In genomic region chr1:59046730-59047157, GRCh38 we compare ENCODE assay signal across 9 cellular contexts.
DNase-seq lines count a peak whose midpoint lies in the region; ATAC-seq and TF ChIP-seq lines count a peak whose summit lies in the region.
"Had no signal": no experiment of that assay in that cellular context is flagged by ENCODE, and none has a peak within 500 bp of the region (broad histone marks: within the 10 kb centered on the region; RNA-seq: fewer than 3 reads in every experiment).

No MANE protein-coding gene starts in this region.

- TF ChIP-seq CTCF in GM13976 (IDR thresholded peaks at IDR 0.05; ENCODE audit: borderline replicate concordance, control extremely low read depth, extremely low read depth, insufficient read depth, missing control alignments), result peak; percentile 25
- peak; percentile 19 for TF ChIP-seq CTCF in OCI-LY3 (IDR thresholded peaks at IDR 0.05; ENCODE audit: low read depth, low read length)
- peak; percentile 23 for TF ChIP-seq CTCF in chondrocyte (IDR thresholded peaks at IDR 0.05)
- no peak for TF ChIP-seq CTCF in smooth muscle cell (IDR thresholded peaks at IDR 0.05; ENCODE audit: borderline replicate concordance, insufficient read depth, poor library complexity, severe bottlenecking)

- H3K4me3 Mint-ChIP-seq in chondrocyte (ENCODE audit: unreplicated experiment), result no peak overlapping the region

- H3K4me3 ChIP-seq in OCI-LY3 (ENCODE audit: low read length) (peak overlapping the region; percentile 36), smooth muscle cell (no peak overlapping the region)
- H3K4me3 ChIP-seq: thyroid gland had no signal

- no peaks in the 10 kb centered on the region for H3F3A ChIP-seq in smooth muscle cell (ENCODE audit: low read depth)

- WGBS in smooth muscle cell (ENCODE audit: low lambda C conversion rate), result 66% methylated on average over 2 of the region's 2 CpGs

- no peaks in the 10 kb centered on the region for H3K36me3 Mint-ChIP-seq in chondrocyte (ENCODE audit: low read depth)

- peak overlapping the region; percentile 93 for H3K27ac ChIP-seq in OCI-LY3 (ENCODE audit: low read length)
- no peak overlapping the region for H3K27ac ChIP-seq in smooth muscle cell (ENCODE audit: low read depth)

- H3K36me3 ChIP-seq in OCI-LY3 (replicated peaks; ENCODE audit: low read depth, low read length) (peaks cover 8% of the 10 kb centered on the region), smooth muscle cell (ENCODE audit: low read depth) (no peaks in the 10 kb centered on the region)
- H3K36me3 ChIP-seq: thyroid gland had no signal

- H3K9me3 ChIP-seq in OCI-LY3 (ENCODE audit: insufficient read depth, low read length) (no peaks in the 10 kb centered on the region), smooth muscle cell (replicated peaks; ENCODE audit: low read depth) (no peaks in the 10 kb centered on the region)
- H3K9me3 ChIP-seq: thyroid gland had no signal

- no peaks in the 10 kb centered on the region for H3K27me3 Mint-ChIP-seq in chondrocyte (ENCODE audit: low read depth)

- peak; percentile 94 for ATAC-seq in GM21786 (IDR thresholded peaks at IDR 0.05; ENCODE audit: unreplicated experiment)
- ATAC-seq in stimulated activated naive CD8-positive, alpha-beta T cell treated with anti-CD3 and anti-CD28 coated beads, Interleukin-15, Interleukin-2, amounts not matched to agents 100 U/mL and 50 U/mL, for 24 hours, result peak; percentile 82

- H3K27me3 ChIP-seq in OCI-LY3 (ENCODE audit: low read depth, low read length), result no peaks in the 10 kb centered on the region
- no peaks in the 10 kb centered on the region for H3K27me3 ChIP-seq in smooth muscle cell (ENCODE audit: low read depth)
- H3K27me3 ChIP-seq: thyroid gland had no signal

- H3K27ac Mint-ChIP-seq in chondrocyte (ENCODE audit: unreplicated experiment), result no peak overlapping the region

- peaks cover 5% of the 10 kb centered on the region for H3K9me3 Mint-ChIP-seq in chondrocyte (ENCODE audit: low read depth)

- H3K4me1 ChIP-seq in OCI-LY3 (ENCODE audit: low read length) (peaks cover 33% of the 10 kb centered on the region), smooth muscle cell (ENCODE audit: low read depth) (no peaks in the 10 kb centered on the region)

- H3K4me1 Mint-ChIP-seq in chondrocyte (ENCODE audit: low read depth), result peaks cover 15% of the 10 kb centered on the region

- in situ Hi-C loops in GM13976 (cut with MboI; ENCODE audit: low sequenced_read_pairs, unreplicated experiment), result no loop called here

- H4K20me1 ChIP-seq in OCI-LY3 (ENCODE audit: insufficient read depth, low read length) (no peaks in the 10 kb centered on the region), smooth muscle cell (ENCODE audit: low read depth) (no peaks in the 10 kb centered on the region)

- H3K9ac ChIP-seq in OCI-LY3 (ENCODE audit: low read length), result peak overlapping the region; percentile 60
- no peak overlapping the region for H3K9ac ChIP-seq in smooth muscle cell (ENCODE audit: low read depth)

- no peaks in the 10 kb centered on the region for H3K79me2 ChIP-seq in OCI-LY3 (ENCODE audit: low read length)
- H3K79me2 ChIP-seq in smooth muscle cell (ENCODE audit: low read depth), result no peaks in the 10 kb centered on the region

- DNase-seq in GM13976 (ENCODE audit: low spot score), result peak; percentile 69
- DNase-seq in chondrocyte (ENCODE audit: low spot score), result no peak
- peak; percentile 36 for DNase-seq in stimulated activated naive CD8-positive, alpha-beta T cell treated with anti-CD3 and anti-CD28 coated beads, Interleukin-15, Interleukin-2, amounts not matched to agents 100 U/mL and 50 U/mL, for 24 hours
- no peak for DNase-seq in kidney tubule cell (ENCODE audit: low spot score)
- DNase-seq in smooth muscle cell (lab: John Stamatoyannopoulos, UW; ENCODE audit: unreplicated experiment), result no peak
- no peak for DNase-seq in NCI-H510A treated with DMSO at 0.1 percent for 48 hours (lab: John Stamatoyannopoulos, UW)

- H2AFZ ChIP-seq in OCI-LY3 (ENCODE audit: low read depth, low read length) (no peak overlapping the region), smooth muscle cell (ENCODE audit: low read depth) (no peak overlapping the region)

- H3K4me2 ChIP-seq in OCI-LY3 (ENCODE audit: low read length) (peak overlapping the region; percentile 71), smooth muscle cell (no peak overlapping the region)

Comparison
In these comparisons a context has a peak if more than half of its experiments do, and no peak if none do; other contexts are left out.
1. DNase-seq: peak in GM13976 (single experiment) and stimulated activated naive CD8-positive, alpha-beta T cell treated with anti-CD3 and anti-CD28 coated beads, Interleukin-15, Interleukin-2, amounts not matched to agents 100 U/mL and 50 U/mL, for 24 hours (single experiment); none in chondrocyte (single experiment), kidney tubule cell (single experiment), smooth muscle cell (single experiment) and NCI-H510A treated with DMSO at 0.1 percent for 48 hours (single experiment).